Comparison of ENCODE assay signal across 8 cellular contexts in genomic region chr5:36875051-36875788, GRCh38. TPM values are rescaled to one million over a fixed set of nuclear protein-coding genes. Genes with fewer than 3 reads are reported as not detected.
A peak's percentile ranks its signal among the peaks of the same experiment; 100 is the strongest.
DNase-seq lines count a peak whose midpoint lies in the region; ATAC-seq and TF ChIP-seq lines count a peak whose summit lies in the region.

No MANE protein-coding gene starts in this region.

- no peak overlapping the region for H2BK5ac ChIP-seq in mesendoderm (ENCODE audit: low read length)

- peak overlapping the region; percentile 97 for H3K9ac ChIP-seq in mesendoderm (ENCODE audit: low read length)

- no peak overlapping the region for H3K23ac ChIP-seq in mesendoderm (ENCODE audit: low read length)

- no peak overlapping the region for H2AK5ac ChIP-seq in mesendoderm (ENCODE audit: low read length)

- H3K4ac ChIP-seq in mesendoderm (ENCODE audit: low read depth, low read length), result no peak overlapping the region

- peak overlapping the region; percentile 36 for H3K4me2 ChIP-seq in mesendoderm (ENCODE audit: low read length)

- H3K9me3 Mint-ChIP-seq in activated CD8-positive, alpha-beta T cell treated with anti-CD3 and anti-CD28 coated beads for 36 hours, result no peaks in the 10 kb centered on the region

- H3K4me3 ChIP-seq in effector memory CD4-positive, alpha-beta T cell (ENCODE audit: insufficient read depth, low read depth, low read length, poor library complexity, severe bottlenecking), result peak overlapping the region; percentile 99
- peak overlapping the region; percentile 98 for H3K4me3 ChIP-seq in mesendoderm (ENCODE audit: low read length)

- CTCF ChIA-PET in activated CD8-positive, alpha-beta T cell treated with anti-CD3 and anti-CD28 coated beads for 36 hours (lab: Charles Lee), result interaction anchor here (0.7 to 5.0 kb wide), 9 partner anchors 17 to 165 kb away, joined by 3 to 30 read pairs (median 4); no protein-coding TSS in a partner anchor

- H3K9me3 ChIP-seq in effector memory CD4-positive, alpha-beta T cell (ENCODE audit: control insufficient read depth, low read length), result no peaks in the 10 kb centered on the region

- H3K79me1 ChIP-seq in mesendoderm (ENCODE audit: low read length), result peaks cover 2% of the 10 kb centered on the region

- intact Hi-C loops in Right ventricle myocardium inferior (cut with DNase I), result loop anchor here (5.0 kb wide), 2 partner anchors 52 to 133 kb away; no protein-coding TSS in a partner anchor
- intact Hi-C loops in cardiac septum (cut with DNase I), result loop anchor here (5.0 to 10.0 kb wide), 3 partner anchors 72 to 500 kb away; partner anchors contain the start of genes NUP155 and WDR70
- intact Hi-C loops in activated CD8-positive, alpha-beta T cell treated with anti-CD3 and anti-CD28 coated beads for 36 hours (cut with micrococcal nuclease), result no loop called here

- DNase-seq in Right ventricle myocardium inferior (ENCODE audit: missing footprints), result peak; percentile 77
- no peak for DNase-seq in cardiac septum (ENCODE audit: low spot score)
- DNase-seq in NCI-H226, result peak; percentile 40
- DNase-seq in activated CD8-positive, alpha-beta T cell treated with anti-CD3 and anti-CD28 coated beads for 36 hours, result peak; percentile 72
- DNase-seq in effector memory CD4-positive, alpha-beta T cell, result peak; percentile 29 to 51 (median 43)
- peak; percentile 78 for DNase-seq in mesendoderm
- DNase-seq in stimulated activated CD8-positive, alpha-beta memory T cell treated with anti-CD3 and anti-CD28 coated beads, Interleukin-4, amount 100 ng/mL, for 48 hours, result peak; percentile 67

- no peaks in the 10 kb centered on the region for H3K36me3 ChIP-seq in effector memory CD4-positive, alpha-beta T cell (ENCODE audit: control insufficient read depth, insufficient read depth, low read length)
- H3K36me3 ChIP-seq in mesendoderm (ENCODE audit: control insufficient read depth, insufficient read depth, low read length), result no peaks in the 10 kb centered on the region

- peaks cover 16% of the 10 kb centered on the region for H3K4me1 ChIP-seq in effector memory CD4-positive, alpha-beta T cell (ENCODE audit: control insufficient read depth, insufficient read depth, low read length, poor library complexity, severe bottlenecking)
- H3K4me1 ChIP-seq in mesendoderm (ENCODE audit: control insufficient read depth, low read depth, low read length), result peaks cover 3% of the 10 kb centered on the region

- H3K18ac ChIP-seq in mesendoderm (ENCODE audit: low read length), result no peak overlapping the region

- H3K4me1 Mint-ChIP-seq in activated CD8-positive, alpha-beta T cell treated with anti-CD3 and anti-CD28 coated beads for 36 hours (ENCODE audit: low read depth), result peaks cover 34% of the 10 kb centered on the region

- no peak overlapping the region for H4K8ac ChIP-seq in mesendoderm (ENCODE audit: low read depth, low read length)

- peak overlapping the region; percentile 94 for H3K27ac ChIP-seq in effector memory CD4-positive, alpha-beta T cell (ENCODE audit: insufficient read depth, low read length, poor library complexity, severe bottlenecking)
- H3K27ac ChIP-seq in mesendoderm (ENCODE audit: low read depth, low read length), result peak overlapping the region; percentile 95

- no peaks in the 10 kb centered on the region for H3K27me3 ChIP-seq in effector memory CD4-positive, alpha-beta T cell (replicated peaks; ENCODE audit: control insufficient read depth, insufficient read depth, low read length, poor library complexity, severe bottlenecking)
- no peaks in the 10 kb centered on the region for H3K27me3 ChIP-seq in mesendoderm (ENCODE audit: insufficient read depth, low read length, poor library complexity)

- H3K27ac Mint-ChIP-seq in activated CD8-positive, alpha-beta T cell treated with anti-CD3 and anti-CD28 coated beads for 36 hours, result peak overlapping the region; percentile 89

- H3K56ac ChIP-seq in mesendoderm (ENCODE audit: low read length), result peak overlapping the region; percentile 86

- WGBS in mesendoderm (ENCODE audit: extremely low coverage, insufficient coverage, low lambda C conversion rate), result no CpG with 5 or more reads among the region's 26 CpGs

- no peaks in the 10 kb centered on the region for H3K27me3 Mint-ChIP-seq in activated CD8-positive, alpha-beta T cell treated with anti-CD3 and anti-CD28 coated beads for 36 hours

- no peak overlapping the region for H2BK15ac ChIP-seq in mesendoderm (replicated peaks; ENCODE audit: low read depth)

- ATAC-seq in Right ventricle myocardium inferior, result peak; percentile 45
- ATAC-seq in activated CD8-positive, alpha-beta T cell treated with anti-CD3 and anti-CD28 coated beads for 36 hours, result peak; percentile 18
- ATAC-seq in GM18498 (IDR thresholded peaks at IDR 0.05; ENCODE audit: unreplicated experiment), result no peak

- no peak overlapping the region for H4K5ac ChIP-seq in mesendoderm (ENCODE audit: low read length)

- H2BK120ac ChIP-seq in mesendoderm (ENCODE audit: low read depth, low read length), result no peak overlapping the region

- H3K36me3 Mint-ChIP-seq in activated CD8-positive, alpha-beta T cell treated with anti-CD3 and anti-CD28 coated beads for 36 hours (ENCODE audit: low read depth), result peaks cover 21% of the 10 kb centered on the region

- peak overlapping the region; percentile 90 for H3K4me3 Mint-ChIP-seq in activated CD8-positive, alpha-beta T cell treated with anti-CD3 and anti-CD28 coated beads for 36 hours

- H3K79me2 ChIP-seq in mesendoderm (ENCODE audit: control insufficient read depth, insufficient read depth, low read length), result peaks cover 32% of the 10 kb centered on the region

- TF ChIP-seq CTCF in activated CD8-positive, alpha-beta T cell treated with anti-CD3 and anti-CD28 coated beads for 36 hours (IDR thresholded peaks at IDR 0.05), result no peak

- POLR2A ChIA-PET in activated CD8-positive, alpha-beta T cell treated with anti-CD3 and anti-CD28 coated beads for 36 hours (lab: Charles Lee), result interaction anchor here (0.6 to 2.2 kb wide), 6 partner anchors 10 to 724 kb away, joined by 3 to 13 read pairs (median 3); no protein-coding TSS in a partner anchor

RNA-seq across cellular contexts. Expression of gene NIPBL, which starts 1.3 kb away (rescaled TPM):
- total RNA-seq in Right ventricle myocardium inferior (35.4 TPM), cardiac septum (46.8 TPM)
- total RNA-seq in activated CD8-positive, alpha-beta T cell treated with anti-CD3 and anti-CD28 coated beads for 36 hours, result 10 to 100 TPM; 39.6 to 40.2 TPM
- 22.3 TPM for polyA plus RNA-seq in mesendoderm (2013, experiment 1 of 2)
- 23.0 TPM for polyA plus RNA-seq in mesendoderm (2013, experiment 2 of 2)
